1 cellular context compared by ENCODE assay signal in the genomic region with DNA sequence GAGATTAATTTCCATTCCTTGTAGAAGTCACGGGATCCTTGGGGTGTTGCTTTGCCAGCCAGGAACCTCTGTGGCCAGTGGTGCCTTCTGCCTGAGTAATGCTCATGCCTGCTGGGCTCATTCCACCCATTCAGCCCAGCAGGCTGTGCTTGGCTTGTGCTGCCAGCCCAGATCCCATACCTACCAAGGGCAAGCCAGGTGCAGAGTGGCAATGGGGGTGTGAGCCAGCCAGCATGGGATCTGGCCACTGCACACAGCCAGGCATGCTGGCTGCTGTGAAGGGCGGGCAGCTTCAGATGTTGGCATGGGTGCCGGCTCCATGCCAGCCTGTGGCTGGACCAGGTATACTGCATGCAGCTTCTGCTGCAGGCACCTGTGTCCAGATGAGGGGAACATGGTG.
TF ChIP-seq lines count a peak whose summit lies in the region.

No MANE protein-coding gene starts in this region.

TF ChIP-seq in IMR-90, 13 proteins besides CTCF, POLR2A, EP300 and RAD21:
- TF ChIP-seq, protein P1, sequence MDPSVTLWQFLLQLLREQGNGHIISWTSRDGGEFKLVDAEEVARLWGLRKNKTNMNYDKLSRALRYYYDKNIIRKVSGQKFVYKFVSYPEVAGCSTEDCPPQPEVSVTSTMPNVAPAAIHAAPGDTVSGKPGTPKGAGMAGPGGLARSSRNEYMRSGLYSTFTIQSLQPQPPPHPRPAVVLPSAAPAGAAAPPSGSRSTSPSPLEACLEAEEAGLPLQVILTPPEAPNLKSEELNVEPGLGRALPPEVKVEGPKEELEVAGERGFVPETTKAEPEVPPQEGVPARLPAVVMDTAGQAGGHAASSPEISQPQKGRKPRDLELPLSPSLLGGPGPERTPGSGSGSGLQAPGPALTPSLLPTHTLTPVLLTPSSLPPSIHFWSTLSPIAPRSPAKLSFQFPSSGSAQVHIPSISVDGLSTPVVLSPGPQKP (IDR thresholded peaks at IDR 0.05; ENCODE audit: borderline replicate concordance, low read depth, low read length): no peak
- no peak for TF ChIP-seq MAZ (IDR thresholded peaks at IDR 0.05; ENCODE audit: borderline replicate concordance, low read depth, low read length)
- TF ChIP-seq MAFK (IDR thresholded peaks at IDR 0.05; ENCODE audit: low read depth, low read length): no peak
- no peak for TF ChIP-seq SMC3 (IDR thresholded peaks at IDR 0.05; ENCODE audit: low read depth, low read length)
- TF ChIP-seq, protein P2, sequence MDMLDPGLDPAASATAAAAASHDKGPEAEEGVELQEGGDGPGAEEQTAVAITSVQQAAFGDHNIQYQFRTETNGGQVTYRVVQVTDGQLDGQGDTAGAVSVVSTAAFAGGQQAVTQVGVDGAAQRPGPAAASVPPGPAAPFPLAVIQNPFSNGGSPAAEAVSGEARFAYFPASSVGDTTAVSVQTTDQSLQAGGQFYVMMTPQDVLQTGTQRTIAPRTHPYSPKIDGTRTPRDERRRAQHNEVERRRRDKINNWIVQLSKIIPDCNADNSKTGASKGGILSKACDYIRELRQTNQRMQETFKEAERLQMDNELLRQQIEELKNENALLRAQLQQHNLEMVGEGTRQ (IDR thresholded peaks at IDR 0.05; ENCODE audit: low read depth, low read length): no peak
- no peak for TF ChIP-seq MXI1 (IDR thresholded peaks at IDR 0.05; ENCODE audit: borderline replicate concordance, low read depth, low read length)
- TF ChIP-seq BHLHE40 (IDR thresholded peaks at IDR 0.05; ENCODE audit: low read depth, low read length): no peak
- no peak for TF ChIP-seq RCOR1 (IDR thresholded peaks at IDR 0.05; ENCODE audit: insufficient replicate concordance, low read length)
- no peak for TF ChIP-seq RFX5 (IDR thresholded peaks at IDR 0.05; ENCODE audit: low read depth, low read length)
- no peak for TF ChIP-seq CEBPB (IDR thresholded peaks at IDR 0.05; ENCODE audit: low read depth, low read length)
- no peak for TF ChIP-seq NFE2L2 (IDR thresholded peaks at IDR 0.05; ENCODE audit: low read depth, low read length)
- no peak for TF ChIP-seq CHD1 (IDR thresholded peaks at IDR 0.05; ENCODE audit: low read depth, low read length)
- TF ChIP-seq FOS (IDR thresholded peaks at IDR 0.05; ENCODE audit: low read depth, low read length): no peak
